ENCODE assay signal across 9 cellular contexts in the genomic region with DNA sequence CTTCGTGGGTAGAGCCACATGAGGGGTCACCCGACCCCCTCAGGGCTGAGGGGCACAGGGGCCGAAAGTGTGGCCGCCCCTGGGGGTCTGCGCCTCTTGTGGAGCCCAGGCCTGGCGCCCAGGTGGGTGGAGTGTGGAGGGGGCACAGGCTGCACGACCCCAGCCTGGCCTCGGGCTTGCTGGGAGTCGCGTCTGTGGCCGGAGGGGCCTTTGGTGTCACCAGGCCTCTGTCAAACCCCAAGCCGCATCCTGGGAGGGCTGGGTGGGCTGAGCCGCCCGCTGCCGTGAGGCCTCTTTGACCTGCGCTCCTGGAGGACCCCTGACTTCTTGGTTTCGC.
DNase-seq lines count a peak whose midpoint lies in the region; TF ChIP-seq lines count a peak whose summit lies in the region.
"Had no signal": no experiment of that assay in that cellular context is flagged by ENCODE, and none has a peak within 500 bp of the region (broad histone marks: within the 10 kb centered on the region; RNA-seq: fewer than 3 reads in every experiment).

No MANE protein-coding gene starts in this region.

- CTCF ChIA-PET in activated CD4-positive, alpha-beta memory T cell treated with anti-CD3 and anti-CD28 coated beads for 36 hours (lab: Charles Lee), result interaction anchor here (1.0 to 1.2 kb wide), 3 partner anchors 40 to 122 kb away, joined by 4 to 11 read pairs (median 5); a partner anchor contains a TSS
- CTCF ChIA-PET in activated CD4-positive, alpha-beta memory T cell treated with anti-CD3 and anti-CD28 coated beads, Interleukin-2, amount 10 ng/mL, durations not matched to agents 7 days and 5 days (lab: Charles Lee), result interaction anchor here (0.6 to 2.0 kb wide), 6 partner anchors 15 to 89 kb away, joined by 3 to 20 read pairs (median 7); a partner anchor contains a TSS

- H3K4me1 ChIP-seq in colonic mucosa (peaks cover 10% of the 10 kb centered on the region), mesenchymal stem cell (ENCODE audit: control insufficient read depth, insufficient read depth, low read depth, low read length) (peaks cover 41% of the 10 kb centered on the region), tibial artery (peaks cover 0 to 32% (median 21%) of the 10 kb centered on the region in 4 donors)

- no peak for TF ChIP-seq CTCF in colonic mucosa (IDR thresholded peaks at IDR 0.05)
- no peak for TF ChIP-seq CTCF in tibial artery (IDR thresholded peaks at IDR 0.05)

- peak overlapping the region; percentile 92 to 95 for H3K18ac ChIP-seq in mesenchymal stem cell (ENCODE audit: low read depth in 1 of 2, low read length in 2 of 2)

- H3K23ac ChIP-seq in mesenchymal stem cell (ENCODE audit: low read length in 2 of 2), result no peak overlapping the region

- no peak for DNase-seq in activated CD4-positive, alpha-beta memory T cell treated with anti-CD3 and anti-CD28 coated beads for 36 hours
- no peak for DNase-seq in activated CD4-positive, alpha-beta memory T cell treated with anti-CD3 and anti-CD28 coated beads, Interleukin-2, amount 10 ng/mL, durations not matched to agents 7 days and 5 days
- DNase-seq in colonic mucosa, result no peak
- no peak for DNase-seq in mesenchymal stem cell
- no peak for DNase-seq in tibial artery
- DNase-seq in effector CD8-positive, alpha-beta T cell (lab: John Stamatoyannopoulos, UW), result no peak
- no peak for DNase-seq in NCI-H146 treated with DMSO at 0.1 percent for 48 hours (lab: John Stamatoyannopoulos, UW; ENCODE audit: unreplicated experiment)
- no peak for DNase-seq in NCI-H345 (lab: John Stamatoyannopoulos, UW)

- POLR2A ChIA-PET in activated CD4-positive, alpha-beta memory T cell treated with anti-CD3 and anti-CD28 coated beads for 36 hours (lab: Charles Lee), result interaction anchor here (0.7 kb wide), 1 partner anchor 248 kb away, joined by 3 read pairs; no protein-coding TSS in a partner anchor
- POLR2A ChIA-PET in activated CD4-positive, alpha-beta memory T cell treated with anti-CD3 and anti-CD28 coated beads, Interleukin-2, amount 10 ng/mL, durations not matched to agents 7 days and 5 days (lab: Charles Lee), result interaction anchor here (0.9 to 1.5 kb wide), 2 partner anchors 61 to 414 kb away, joined by 3 to 4 read pairs; a partner anchor contains a TSS

- no peak overlapping the region for H2AK5ac ChIP-seq in mesenchymal stem cell (ENCODE audit: low read length, severe bottlenecking)

- H2BK5ac ChIP-seq in mesenchymal stem cell (ENCODE audit: low read depth, low read length, poor library complexity, severe bottlenecking), result no peak overlapping the region

- H3K9ac ChIP-seq in colonic mucosa (ENCODE audit: low read depth in 2 of 2, low read length in 2 of 2), result peak overlapping the region; percentile 38 to 58
- H3K9ac ChIP-seq in mesenchymal stem cell (ENCODE audit: low read length), result peak overlapping the region; percentile 90

- peak overlapping the region; percentile 45 to 49 for H2BK12ac ChIP-seq in mesenchymal stem cell (ENCODE audit: low read length in 2 of 2)

- H3K27me3 ChIP-seq in colonic mucosa (no peaks in the 10 kb centered on the region), mesenchymal stem cell (ENCODE audit: control insufficient read depth in 1 of 2, insufficient read depth in 1 of 2, low read length in 2 of 2) (peaks cover 0 to 24% of the 10 kb centered on the region in 2 experiments), tibial artery (peaks cover 0 to 10% of the 10 kb centered on the region in 2 donors)

- H3K9me3 Mint-ChIP-seq in activated CD4-positive, alpha-beta memory T cell treated with anti-CD3 and anti-CD28 coated beads for 36 hours, result no peaks in the 10 kb centered on the region
- no peaks in the 10 kb centered on the region for H3K9me3 Mint-ChIP-seq in activated CD4-positive, alpha-beta memory T cell treated with anti-CD3 and anti-CD28 coated beads, Interleukin-2, amount 10 ng/mL, durations not matched to agents 7 days and 5 days
- H3K9me3 Mint-ChIP-seq: activated T-cell treated with anti-CD3 and anti-CD28 coated beads, Interleukin-2, amount 50 U/mL, for 24 hours had no signal

- peaks cover 15% of the 10 kb centered on the region for H3K79me1 ChIP-seq in mesenchymal stem cell (replicated peaks; ENCODE audit: low read length, poor library complexity, severe bottlenecking)

- H3K4me3 Mint-ChIP-seq in activated CD4-positive, alpha-beta memory T cell treated with anti-CD3 and anti-CD28 coated beads for 36 hours, result peak overlapping the region; percentile 77
- H3K4me3 Mint-ChIP-seq in activated CD4-positive, alpha-beta memory T cell treated with anti-CD3 and anti-CD28 coated beads, Interleukin-2, amount 10 ng/mL, durations not matched to agents 7 days and 5 days, result no peak overlapping the region

- H3K4ac ChIP-seq in mesenchymal stem cell (ENCODE audit: low read depth in 1 of 2, low read length in 2 of 2), result peak overlapping the region in 1 of 2 experiments; percentile 91

- H3K14ac ChIP-seq in mesenchymal stem cell (ENCODE audit: low read length in 2 of 2), result peak overlapping the region; percentile 20 to 79

- no peaks in the 10 kb centered on the region for H3K36me3 Mint-ChIP-seq in activated CD4-positive, alpha-beta memory T cell treated with anti-CD3 and anti-CD28 coated beads for 36 hours
- no peaks in the 10 kb centered on the region for H3K36me3 Mint-ChIP-seq in activated CD4-positive, alpha-beta memory T cell treated with anti-CD3 and anti-CD28 coated beads, Interleukin-2, amount 10 ng/mL, durations not matched to agents 7 days and 5 days (ENCODE audit: low read depth)

- H4K8ac ChIP-seq in mesenchymal stem cell (ENCODE audit: low read length), result peak overlapping the region; percentile 87

- peak overlapping the region; percentile 55 for H2BK120ac ChIP-seq in mesenchymal stem cell (ENCODE audit: low read depth, low read length)

- H4K91ac ChIP-seq in mesenchymal stem cell (ENCODE audit: low read length), result peak overlapping the region; percentile 78

- H3K27me3 Mint-ChIP-seq in activated CD4-positive, alpha-beta memory T cell treated with anti-CD3 and anti-CD28 coated beads for 36 hours, result no peaks in the 10 kb centered on the region
- no peaks in the 10 kb centered on the region for H3K27me3 Mint-ChIP-seq in activated CD4-positive, alpha-beta memory T cell treated with anti-CD3 and anti-CD28 coated beads, Interleukin-2, amount 10 ng/mL, durations not matched to agents 7 days and 5 days
- H3K27me3 Mint-ChIP-seq: activated T-cell treated with anti-CD3 and anti-CD28 coated beads, Interleukin-2, amount 50 U/mL, for 24 hours had no signal

- no peak overlapping the region for H3K27ac Mint-ChIP-seq in activated CD4-positive, alpha-beta memory T cell treated with anti-CD3 and anti-CD28 coated beads for 36 hours
- H3K27ac Mint-ChIP-seq in activated CD4-positive, alpha-beta memory T cell treated with anti-CD3 and anti-CD28 coated beads, Interleukin-2, amount 10 ng/mL, durations not matched to agents 7 days and 5 days, result no peak overlapping the region

- intact Hi-C loops in activated CD4-positive, alpha-beta memory T cell treated with anti-CD3 and anti-CD28 coated beads for 36 hours (cut with micrococcal nuclease), result loop anchor here (1.0 to 2.0 kb wide), 3 partner anchors 15 to 215 kb away; a partner anchor contains a TSS
- intact Hi-C loops in colonic mucosa (cut with DNase I), result no loop called here
- intact Hi-C loops in tibial artery (cut with DNase I; ENCODE audit: low total_unique reads), result no loop called here

- H3K36me3 ChIP-seq in colonic mucosa, result no peaks in the 10 kb centered on the region
- H3K36me3 ChIP-seq in mesenchymal stem cell (ENCODE audit: control insufficient read depth in 1 of 2, insufficient read depth in 2 of 2, low read depth in 1 of 2, low read length in 2 of 2), result peaks cover 0 to 27% of the 10 kb centered on the region in 2 experiments
- H3K36me3 ChIP-seq in tibial artery, result no peaks in the 10 kb centered on the region

- peaks cover 19% of the 10 kb centered on the region for H3K4me1 Mint-ChIP-seq in activated CD4-positive, alpha-beta memory T cell treated with anti-CD3 and anti-CD28 coated beads for 36 hours (ENCODE audit: low read depth)
- H3K4me1 Mint-ChIP-seq in activated CD4-positive, alpha-beta memory T cell treated with anti-CD3 and anti-CD28 coated beads, Interleukin-2, amount 10 ng/mL, durations not matched to agents 7 days and 5 days, result peaks cover 10% of the 10 kb centered on the region

- peak overlapping the region; percentile 46 for H3K27ac ChIP-seq in colonic mucosa
- H3K27ac ChIP-seq in mesenchymal stem cell (ENCODE audit: low read length, poor library complexity, severe bottlenecking), result peak overlapping the region; percentile 53
- peak overlapping the region; percentile 80 for H3K27ac ChIP-seq in tibial artery

- no peak overlapping the region for H2BK15ac ChIP-seq in mesenchymal stem cell (ENCODE audit: low read depth, poor library complexity, severe bottlenecking)

- H2AFZ ChIP-seq in mesenchymal stem cell (ENCODE audit: low read depth, low read length), result peak overlapping the region; percentile 78

- H3K4me2 ChIP-seq in mesenchymal stem cell (ENCODE audit: low read length, poor library complexity, severe bottlenecking), result peak overlapping the region; percentile 59

- WGBS in mesenchymal stem cell, result 83% methylated on average over 17 of the region's 17 CpGs

- H3K4me3 ChIP-seq in colonic mucosa (peak overlapping the region; percentile 19), mesenchymal stem cell (ENCODE audit: insufficient read depth in 1 of 2, low read depth in 1 of 2, low read length in 2 of 2) (peak overlapping the region in 1 of 2 experiments; percentile 66), tibial artery (peak overlapping the region; percentile 45 to 53)

- H3K9me3 ChIP-seq in colonic mucosa (no peaks in the 10 kb centered on the region), mesenchymal stem cell (ENCODE audit: control insufficient read depth, low read length) (no peaks in the 10 kb centered on the region), tibial artery (no peaks in the 10 kb centered on the region)
